In the genomic region with DNA sequence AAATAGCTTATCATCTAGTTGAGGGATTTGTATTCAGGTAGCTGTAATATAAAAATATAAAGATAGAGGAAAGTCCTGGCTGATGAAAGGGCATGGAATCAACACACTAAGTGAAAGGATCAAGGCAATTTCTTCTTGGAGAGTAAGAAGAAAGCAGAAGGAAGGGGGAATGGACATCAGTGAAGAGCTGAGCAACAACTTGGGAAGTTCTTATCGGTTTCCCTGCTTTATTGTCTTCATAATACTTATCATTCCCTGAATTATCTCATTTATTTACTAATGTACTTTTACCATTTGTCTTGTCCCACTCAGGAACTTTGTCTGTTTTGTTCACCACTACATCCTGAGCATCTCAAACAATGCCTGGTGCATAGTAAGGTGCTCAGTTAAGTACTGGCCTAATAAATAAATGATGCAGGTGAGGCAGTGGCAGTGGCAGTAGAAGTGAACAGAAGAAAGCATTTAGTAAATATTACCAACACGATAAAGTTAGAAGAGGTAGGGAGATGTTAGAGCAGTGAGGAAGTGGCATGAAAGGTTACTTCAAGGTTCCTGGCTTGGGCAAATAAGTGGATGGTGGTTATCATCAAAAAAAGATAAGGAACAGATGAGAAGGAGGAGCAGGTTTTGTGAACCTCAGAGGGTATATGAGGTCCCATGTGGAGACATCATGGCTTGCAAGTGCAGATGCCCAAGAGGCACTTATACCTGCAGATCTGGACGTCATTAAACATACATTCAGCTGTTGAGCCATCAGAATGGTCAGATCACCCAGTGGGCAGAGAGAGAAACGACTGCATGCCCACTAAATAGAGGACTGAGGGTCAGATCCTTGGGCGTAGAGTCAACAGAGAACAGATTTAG, we compare ENCODE assay signal across 13 cellular contexts. TPM values are rescaled to one million over a fixed set of nuclear protein-coding genes. Genes with fewer than 3 reads are reported as not detected.
A peak's percentile ranks its signal among the peaks of the same experiment; 100 is the strongest.
DNase-seq lines count a peak whose midpoint lies in the region; ATAC-seq, FAIRE-seq and TF ChIP-seq lines count a peak whose summit lies in the region.
"Had no signal": no experiment of that assay in that cellular context is flagged by ENCODE, and none has a peak within 500 bp of the region (broad histone marks: within the 10 kb centered on the region; RNA-seq: fewer than 3 reads in every experiment).

No MANE protein-coding gene starts in this region.

- no peaks in the 10 kb centered on the region for H3K27me3 Mint-ChIP-seq in activated T-cell treated with anti-CD3 and anti-CD28 coated beads, Interleukin-2, amount 50 U/mL, for 4 hours (ENCODE audit: low read depth)
- no peaks in the 10 kb centered on the region for H3K27me3 Mint-ChIP-seq in activated CD8-positive, alpha-beta T cell treated with anti-CD3 and anti-CD28 coated beads for 36 hours
- peaks cover 4 to 12% (median 5%) of the 10 kb centered on the region in 3 donors for H3K27me3 Mint-ChIP-seq in immature natural killer cell (ENCODE audit: low read depth in 3 of 3)

- H3K9me3 Mint-ChIP-seq in activated T-cell treated with anti-CD3 and anti-CD28 coated beads, Interleukin-2, amount 50 U/mL, for 4 hours = no peaks in the 10 kb centered on the region
- no peaks in the 10 kb centered on the region for H3K9me3 Mint-ChIP-seq in activated CD8-positive, alpha-beta T cell treated with anti-CD3 and anti-CD28 coated beads for 36 hours
- no peaks in the 10 kb centered on the region for H3K9me3 Mint-ChIP-seq in immature natural killer cell

- H3K27me3 ChIP-seq in transverse colon = no peaks in the 10 kb centered on the region
- H3K27me3 ChIP-seq: cardiac muscle cell, pancreas had no signal

- no peak for TF ChIP-seq EP300 in transverse colon (IDR thresholded peaks at IDR 0.05; ENCODE audit: low read depth)

- no peak for DNase-seq in activated T-cell treated with anti-CD3 and anti-CD28 coated beads, Interleukin-2, amount 50 U/mL, for 4 hours
- DNase-seq in activated T-cell treated with anti-CD3 and anti-CD28 coated beads, Interleukin-2, amount 50 U/mL, for 1 hour = no peak
- DNase-seq in activated CD8-positive, alpha-beta T cell treated with anti-CD3 and anti-CD28 coated beads for 36 hours = no peak
- DNase-seq in immature natural killer cell (no peak), transverse colon (no peak), NCI-H510A (lab: John Stamatoyannopoulos, UW) (no peak), H54 (ENCODE audit: insufficient read length, low spot score) (no peak)
- DNase-seq: activated CD8-positive, alpha-beta memory T cell treated with anti-CD3 and anti-CD28 coated beads, Interleukin-2, amount 50 U/mL, for 48 hours; GF-D8; NCI-H774 had no signal

- H3K4me1 ChIP-seq in transverse colon = peaks cover 8 to 24% (median 16%) of the 10 kb centered on the region in 4 donors

- no peaks in the 10 kb centered on the region for H3K36me3 ChIP-seq in transverse colon
- H3K36me3 ChIP-seq: cardiac muscle cell, pancreas had no signal

- WGBS in transverse colon (ENCODE audit: low coverage in 1 of 2), 2 donors = 88 to 91% methylated on average over 4 to 5 of the region's 5 CpGs

- peaks cover 35% of the 10 kb centered on the region for H3K4me1 Mint-ChIP-seq in activated T-cell treated with anti-CD3 and anti-CD28 coated beads, Interleukin-2, amount 50 U/mL, for 4 hours (ENCODE audit: low read depth)
- peaks cover 26% of the 10 kb centered on the region for H3K4me1 Mint-ChIP-seq in activated CD8-positive, alpha-beta T cell treated with anti-CD3 and anti-CD28 coated beads for 36 hours (ENCODE audit: low read depth)
- H3K4me1 Mint-ChIP-seq in immature natural killer cell = peaks cover 28 to 40% of the 10 kb centered on the region in 2 donors

- intact Hi-C loops in activated CD8-positive, alpha-beta T cell treated with anti-CD3 and anti-CD28 coated beads for 36 hours (cut with micrococcal nuclease) = no loop called here
- intact Hi-C loops in transverse colon (cut with DNase I; ENCODE audit: low total_unique reads) = no loop called here

- no peaks in the 10 kb centered on the region for H3K36me3 Mint-ChIP-seq in activated T-cell treated with anti-CD3 and anti-CD28 coated beads, Interleukin-2, amount 50 U/mL, for 4 hours (ENCODE audit: insufficient read depth)
- H3K36me3 Mint-ChIP-seq in activated CD8-positive, alpha-beta T cell treated with anti-CD3 and anti-CD28 coated beads for 36 hours (ENCODE audit: low read depth) = no peaks in the 10 kb centered on the region
- H3K36me3 Mint-ChIP-seq in immature natural killer cell = peaks cover 0 to 3% (median 0%) of the 10 kb centered on the region in 3 donors

- CTCF ChIA-PET in activated CD8-positive, alpha-beta T cell treated with anti-CD3 and anti-CD28 coated beads for 36 hours (lab: Charles Lee) = interaction anchor here (1.7 kb wide), 1 partner anchor 10 kb away, joined by 5 read pairs; no protein-coding TSS in a partner anchor

- in situ Hi-C loops in transverse colon (cut with MboI; ENCODE audit: low pct_ligation_motif_present in 1 of 4, low pct_unique_long_range_greater_than_20kb in 1 of 4, low sequenced_read_pairs in 3 of 4) = no loop called here

- peak overlapping the region; percentile 97 for H3K27ac Mint-ChIP-seq in activated CD8-positive, alpha-beta T cell treated with anti-CD3 and anti-CD28 coated beads for 36 hours
- peak overlapping the region; percentile 2 to 96 (median 88) for H3K27ac Mint-ChIP-seq in immature natural killer cell

- POLR2A ChIA-PET in activated CD8-positive, alpha-beta T cell treated with anti-CD3 and anti-CD28 coated beads for 36 hours (lab: Charles Lee) = interaction anchor here (1.0 kb wide), 1 partner anchor 12 kb away, joined by 3 read pairs; no protein-coding TSS in a partner anchor

- no peak for FAIRE-seq in H54 (lab: Jason Lieb, UNC)
- FAIRE-seq: pancreas had no signal

- H3K27ac ChIP-seq in transverse colon = peak overlapping the region; percentile 95 to 98 (median 96)

- H3K4me3 Mint-ChIP-seq in activated T-cell treated with anti-CD3 and anti-CD28 coated beads, Interleukin-2, amount 50 U/mL, for 4 hours = peak overlapping the region; percentile 93
- H3K4me3 Mint-ChIP-seq in activated CD8-positive, alpha-beta T cell treated with anti-CD3 and anti-CD28 coated beads for 36 hours = peak overlapping the region; percentile 93
- peak overlapping the region; percentile 95 to 97 (median 96) for H3K4me3 Mint-ChIP-seq in immature natural killer cell

- TF ChIP-seq POLR2A in transverse colon (IDR thresholded peaks at IDR 0.05) (no peak), H54 (IDR thresholded peaks at IDR 0.05; ENCODE audit: low read depth, low read length) (no peak)

- ATAC-seq in activated T-cell treated with anti-CD3 and anti-CD28 coated beads, Interleukin-2, amount 50 U/mL, for 4 hours = no peak
- ATAC-seq in activated CD8-positive, alpha-beta T cell treated with anti-CD3 and anti-CD28 coated beads for 36 hours = no peak
- no peak for ATAC-seq in HG03457 (IDR thresholded peaks at IDR 0.05; ENCODE audit: unreplicated experiment)

- H3K9me3 ChIP-seq in transverse colon = no peaks in the 10 kb centered on the region
- H3K9me3 ChIP-seq: pancreas had no signal

- no peak overlapping the region for H3K4me3 ChIP-seq in transverse colon

- no peak for TF ChIP-seq CTCF in activated CD8-positive, alpha-beta T cell treated with anti-CD3 and anti-CD28 coated beads for 36 hours (IDR thresholded peaks at IDR 0.05)
- no peak for TF ChIP-seq CTCF in transverse colon (IDR thresholded peaks at IDR 0.05)

RNA-seq across cellular contexts. Expression of a gene that starts 1.9 kb away (rescaled TPM):
- total RNA-seq in activated T-cell treated with anti-CD3 and anti-CD28 coated beads, Interleukin-2, amount 50 U/mL, for 4 hours = 1 to 10 TPM; 5.7 to 6.5 (median 6.0) TPM
- 1 to 10 TPM; 5.2 to 5.3 TPM for total RNA-seq in activated CD8-positive, alpha-beta T cell treated with anti-CD3 and anti-CD28 coated beads for 36 hours
- 1 to 10 TPM; 3.9 to 6.4 (median 5.4) TPM for polyA plus RNA-seq in immature natural killer cell
- total RNA-seq in transverse colon = 10 to 100 TPM; 18.7 to 28.7 (median 21.9) TPM
